ENCODE assay signal across 9 cellular contexts in the genomic region with DNA sequence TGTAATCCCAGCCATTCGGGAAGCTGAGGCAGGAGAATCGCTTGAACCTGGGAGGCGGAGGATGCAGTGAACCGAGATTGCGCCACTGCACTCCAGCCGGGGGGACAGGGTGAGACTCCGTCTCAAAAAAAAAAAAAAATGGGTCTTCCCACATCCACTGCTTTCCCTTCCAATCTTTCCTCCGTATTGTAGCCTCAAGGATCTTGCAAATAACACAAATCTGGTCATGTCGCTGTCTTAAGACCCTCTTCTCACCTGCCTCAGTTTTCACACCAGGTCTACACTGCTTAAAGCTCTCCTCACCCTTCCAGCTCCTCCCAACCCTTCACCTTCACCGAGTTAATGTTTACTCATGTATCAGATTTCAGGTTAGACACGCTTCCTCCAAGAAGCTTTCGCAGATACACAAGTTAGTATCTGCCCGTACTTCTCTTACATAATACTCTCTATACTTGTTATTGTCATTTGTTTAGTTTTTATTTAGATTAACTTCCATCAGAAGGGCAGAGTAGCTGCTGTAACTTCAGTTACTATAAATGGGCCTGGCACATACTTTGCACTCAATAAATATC. TPM values are rescaled to one million over a fixed set of nuclear protein-coding genes. Genes with fewer than 3 reads are reported as not detected.
A peak's percentile ranks its signal among the peaks of the same experiment; 100 is the strongest.
DNase-seq lines count a peak whose midpoint lies in the region; ATAC-seq and TF ChIP-seq lines count a peak whose summit lies in the region.
"Had no signal": no experiment of that assay in that cellular context is flagged by ENCODE, and none has a peak within 500 bp of the region (broad histone marks: within the 10 kb centered on the region; RNA-seq: fewer than 3 reads in every experiment).

No MANE protein-coding gene starts in this region.

- no peak for DNase-seq in CD4-positive, alpha-beta memory T cell
- DNase-seq in Karpas-422 (no peak), endodermal cell (no peak), osteoblast (ENCODE audit: insufficient read length, low spot score, missing footprints) (no peak), immature natural killer cell (no peak)
- DNase-seq in stimulated activated CD4-positive, alpha-beta T cell treated with anti-CD3 and anti-CD28 coated beads, Interleukin-2, amount 100 ng/mL, for 24 hours: no peak
- DNase-seq in activated CD8-positive, alpha-beta memory T cell treated with anti-CD3 and anti-CD28 coated beads, Interleukin-2, amount 10 ng/mL, durations not matched to agents 7 days and 5 days: no peak
- DNase-seq: occipital lobe had no signal

- H3K4me3 ChIP-seq in CD4-positive, alpha-beta memory T cell (ENCODE audit: low read length in 2 of 2): peak overlapping the region; percentile 63 to 86
- peak overlapping the region; percentile 98 for H3K4me3 ChIP-seq in Karpas-422 (ENCODE audit: low read length)
- H3K4me3 ChIP-seq in endodermal cell (ENCODE audit: low read length): peak overlapping the region; percentile 97
- H3K4me3 ChIP-seq in osteoblast (ENCODE audit: insufficient read depth, low read length): peak overlapping the region; percentile 99

- POLR2A ChIA-PET in CD4-positive, alpha-beta memory T cell (lab: Charles Lee; ENCODE audit: partially characterized antibody): interaction anchor here (2.1 kb wide), 1 partner anchor 24 kb away, joined by 16 read pairs; the partner anchor contains the start of gene HDHD2

- H3K4me3 Mint-ChIP-seq in CD4-positive, alpha-beta memory T cell: no peak overlapping the region
- H3K4me3 Mint-ChIP-seq in endodermal cell (no peak overlapping the region), immature natural killer cell (no peak overlapping the region)
- H3K4me3 Mint-ChIP-seq in activated CD8-positive, alpha-beta memory T cell treated with anti-CD3 and anti-CD28 coated beads, Interleukin-2, amount 10 ng/mL, durations not matched to agents 7 days and 5 days: no peak overlapping the region

- H3K27ac Mint-ChIP-seq in CD4-positive, alpha-beta memory T cell: no peak overlapping the region
- H3K27ac Mint-ChIP-seq in endodermal cell: no peak overlapping the region
- no peak overlapping the region for H3K27ac Mint-ChIP-seq in immature natural killer cell
- H3K27ac Mint-ChIP-seq in activated CD8-positive, alpha-beta memory T cell treated with anti-CD3 and anti-CD28 coated beads, Interleukin-2, amount 10 ng/mL, durations not matched to agents 7 days and 5 days: no peak overlapping the region

- no peak for ATAC-seq in HG03097 (IDR thresholded peaks at IDR 0.05; ENCODE audit: low FRiP score, unreplicated experiment)
- no peak for ATAC-seq in activated CD8-positive, alpha-beta memory T cell treated with anti-CD3 and anti-CD28 coated beads, Interleukin-2, amount 10 ng/mL, durations not matched to agents 7 days and 5 days

- H3K9me3 Mint-ChIP-seq in CD4-positive, alpha-beta memory T cell: no peaks in the 10 kb centered on the region
- H3K9me3 Mint-ChIP-seq in endodermal cell: peaks cover 4% of the 10 kb centered on the region
- no peaks in the 10 kb centered on the region for H3K9me3 Mint-ChIP-seq in immature natural killer cell
- H3K9me3 Mint-ChIP-seq in activated CD8-positive, alpha-beta memory T cell treated with anti-CD3 and anti-CD28 coated beads, Interleukin-2, amount 10 ng/mL, durations not matched to agents 7 days and 5 days (ENCODE audit: low read depth): no peaks in the 10 kb centered on the region

- no peaks in the 10 kb centered on the region for H3K27me3 Mint-ChIP-seq in CD4-positive, alpha-beta memory T cell
- H3K27me3 Mint-ChIP-seq in endodermal cell (ENCODE audit: insufficient read depth): peaks cover 4% of the 10 kb centered on the region
- peaks cover 7 to 12% (median 9%) of the 10 kb centered on the region in 3 donors for H3K27me3 Mint-ChIP-seq in immature natural killer cell (ENCODE audit: low read depth in 3 of 3)
- H3K27me3 Mint-ChIP-seq in activated CD8-positive, alpha-beta memory T cell treated with anti-CD3 and anti-CD28 coated beads, Interleukin-2, amount 10 ng/mL, durations not matched to agents 7 days and 5 days: no peaks in the 10 kb centered on the region

- H3K4me2 ChIP-seq in Karpas-422 (ENCODE audit: low read depth, low read length, poor library complexity, severe bottlenecking) (peak overlapping the region; percentile 94), osteoblast (ENCODE audit: insufficient read depth, low read length) (peak overlapping the region; percentile 76)

- CTCF ChIA-PET in CD4-positive, alpha-beta memory T cell (lab: Charles Lee; ENCODE audit: partially characterized antibody): interaction anchor here (1.3 to 1.4 kb wide), 2 partner anchors 30 to 75 kb away, joined by 3 to 5 read pairs; no protein-coding TSS in a partner anchor
- CTCF ChIA-PET in activated CD8-positive, alpha-beta memory T cell treated with anti-CD3 and anti-CD28 coated beads, Interleukin-2, amount 10 ng/mL, durations not matched to agents 7 days and 5 days (lab: Charles Lee): no interaction called here

- H2AFZ ChIP-seq in Karpas-422 (ENCODE audit: low read length) (no peak overlapping the region), osteoblast (ENCODE audit: low read length) (no peak overlapping the region)

- intact Hi-C loops in CD4-positive, alpha-beta memory T cell (cut with micrococcal nuclease): no loop called here

- no peaks in the 10 kb centered on the region for H3K9me2 ChIP-seq in Karpas-422 (replicated peaks; ENCODE audit: insufficient read depth, low read length)

- H3K27me3 ChIP-seq in CD4-positive, alpha-beta memory T cell (ENCODE audit: insufficient read depth, low read length): no peaks in the 10 kb centered on the region
- H3K27me3 ChIP-seq in Karpas-422 (ENCODE audit: low read length): no peaks in the 10 kb centered on the region
- no peaks in the 10 kb centered on the region for H3K27me3 ChIP-seq in endodermal cell (ENCODE audit: control insufficient read depth, insufficient read depth, low read length, poor library complexity, severe bottlenecking)
- no peaks in the 10 kb centered on the region for H3K27me3 ChIP-seq in osteoblast (ENCODE audit: insufficient read depth, low read length)

- H3K4me1 ChIP-seq in CD4-positive, alpha-beta memory T cell (ENCODE audit: insufficient read depth, low read length): peaks cover 32% of the 10 kb centered on the region
- H3K4me1 ChIP-seq in Karpas-422 (ENCODE audit: low read length): peaks cover 32% of the 10 kb centered on the region
- no peaks in the 10 kb centered on the region for H3K4me1 ChIP-seq in endodermal cell (ENCODE audit: control insufficient read depth, insufficient read depth, low read length)
- peaks cover 7% of the 10 kb centered on the region for H3K4me1 ChIP-seq in osteoblast (ENCODE audit: insufficient read depth, low read length)

- peak overlapping the region; percentile 95 for H3K9ac ChIP-seq in Karpas-422 (ENCODE audit: low read length)
- no peak overlapping the region for H3K9ac ChIP-seq in endodermal cell (ENCODE audit: extremely low read depth, low read length, poor library complexity, severe bottlenecking)

- no peaks in the 10 kb centered on the region for H3K36me3 ChIP-seq in CD4-positive, alpha-beta memory T cell (ENCODE audit: insufficient read depth, low read length)
- H3K36me3 ChIP-seq in Karpas-422 (ENCODE audit: insufficient read depth, low read length): peaks cover 7% of the 10 kb centered on the region
- H3K36me3 ChIP-seq in endodermal cell (ENCODE audit: control insufficient read depth, insufficient read depth, low read length): peaks cover 13% of the 10 kb centered on the region
- no peaks in the 10 kb centered on the region for H3K36me3 ChIP-seq in osteoblast (ENCODE audit: insufficient read depth, low read length)

- 86 to 96% methylated on average over 9 to 13 of the region's 13 CpGs for WGBS in endodermal cell (ENCODE audit: insufficient coverage in 1 of 2, insufficient read length in 1 of 2), 2 experiments

- TF ChIP-seq CTCF in endodermal cell (conservative IDR thresholded peaks at IDR 0.05) (no peak), osteoblast (IDR thresholded peaks at IDR 0.05; ENCODE audit: extremely low read depth, low read depth, low read length) (no peak)

- H3K9me3 ChIP-seq in CD4-positive, alpha-beta memory T cell (ENCODE audit: control insufficient read depth in 1 of 2, low read length in 2 of 2): no peaks in the 10 kb centered on the region
- H3K9me3 ChIP-seq in Karpas-422 (ENCODE audit: low read length) (no peaks in the 10 kb centered on the region), endodermal cell (ENCODE audit: control insufficient read depth, low read length) (no peaks in the 10 kb centered on the region), osteoblast (ENCODE audit: low read depth, low read length) (no peaks in the 10 kb centered on the region)

- H3K36me3 Mint-ChIP-seq in CD4-positive, alpha-beta memory T cell: peaks cover 0 to 4% of the 10 kb centered on the region in 2 donors
- H3K36me3 Mint-ChIP-seq in endodermal cell (ENCODE audit: low read depth) (no peaks in the 10 kb centered on the region), immature natural killer cell (no peaks in the 10 kb centered on the region)
- peaks cover 3% of the 10 kb centered on the region for H3K36me3 Mint-ChIP-seq in activated CD8-positive, alpha-beta memory T cell treated with anti-CD3 and anti-CD28 coated beads, Interleukin-2, amount 10 ng/mL, durations not matched to agents 7 days and 5 days

- H3K27ac ChIP-seq in CD4-positive, alpha-beta memory T cell (ENCODE audit: low read depth, low read length): no peak overlapping the region
- peak overlapping the region; percentile 14; the same call in 1 of the 2 replicates for H3K27ac ChIP-seq in Karpas-422 (ENCODE audit: low read length)
- H3K27ac ChIP-seq in endodermal cell (ENCODE audit: low read depth, low read length): no peak overlapping the region
- H3K27ac ChIP-seq in osteoblast (ENCODE audit: low read depth, low read length): peak overlapping the region; percentile 89

- peaks cover 5 to 10% (median 6%) of the 10 kb centered on the region in 4 donors for H3K4me1 Mint-ChIP-seq in CD4-positive, alpha-beta memory T cell
- peaks cover 2% of the 10 kb centered on the region for H3K4me1 Mint-ChIP-seq in endodermal cell
- peaks cover 3 to 6% of the 10 kb centered on the region in 2 donors for H3K4me1 Mint-ChIP-seq in immature natural killer cell
- H3K4me1 Mint-ChIP-seq in activated CD8-positive, alpha-beta memory T cell treated with anti-CD3 and anti-CD28 coated beads, Interleukin-2, amount 10 ng/mL, durations not matched to agents 7 days and 5 days: peaks cover 5% of the 10 kb centered on the region

- peaks cover 65% of the 10 kb centered on the region for H3K79me2 ChIP-seq in Karpas-422 (ENCODE audit: low read length)
- H3K79me2 ChIP-seq in osteoblast (ENCODE audit: insufficient read depth, low read length): peaks cover 67% of the 10 kb centered on the region

- H4K20me1 ChIP-seq in Karpas-422 (ENCODE audit: insufficient read depth, low read depth, low read length) (peaks cover 5% of the 10 kb centered on the region; the same call in 1 of the 2 replicates), osteoblast (ENCODE audit: insufficient read depth, low read length) (peaks cover 27% of the 10 kb centered on the region)

RNA-seq across cellular contexts. Expression of gene IER3IP1, which starts 1.5 kb away (rescaled TPM):
- 1 to 10 TPM; 7.8 to 9.0 TPM for total RNA-seq in CD4-positive, alpha-beta memory T cell
- 10 to 100 TPM; 17.3 to 30.9 TPM for polyA plus RNA-seq in CD4-positive, alpha-beta memory T cell
- total RNA-seq in Karpas-422 (2014; rRNA removed; shearing (Covaris generic); ENCODE audit: low replicate concordance): 32.2 and 32.9 TPM in 2 replicates
- total RNA-seq in endodermal cell (10 to 100 TPM in 1 of 2 donors, 1 to 10 TPM in 1; 6.1 to 10.3 TPM), osteoblast (18.5 and 20.6 TPM in 2 replicates)
- polyA plus RNA-seq in endodermal cell (2013, experiment 1 of 2): 21.7 TPM
- polyA plus RNA-seq in endodermal cell (2013, experiment 2 of 2): 20.7 TPM
- polyA plus RNA-seq in immature natural killer cell: 10 to 100 TPM; 17.1 to 40.9 (median 23.6) TPM
- 10 to 100 TPM in 1 of 2 experiments, 1 to 10 TPM in 1; 8.5 to 10.3 TPM for total RNA-seq in activated CD8-positive, alpha-beta memory T cell treated with anti-CD3 and anti-CD28 coated beads, Interleukin-2, amount 10 ng/mL, durations not matched to agents 7 days and 5 days

RNA-seq across cellular contexts. Expression of gene HDHD2, which starts 24.3 kb away (rescaled TPM):
- total RNA-seq in CD4-positive, alpha-beta memory T cell: 10 to 100 TPM; 34.2 to 36.5 TPM
- polyA plus RNA-seq in CD4-positive, alpha-beta memory T cell: 10 to 100 TPM; 40.5 to 62.6 TPM
- total RNA-seq in Karpas-422 (2014; rRNA removed; shearing (Covaris generic); ENCODE audit: low replicate concordance): 39.2 and 42.9 TPM in 2 replicates
- total RNA-seq in endodermal cell: 10 to 100 TPM; 53.6 to 76.8 TPM
- 61.6 TPM for polyA plus RNA-seq in endodermal cell (2013, experiment 1 of 2)
- polyA plus RNA-seq in endodermal cell (2013, experiment 2 of 2): 58.7 TPM
- total RNA-seq in osteoblast: 17.4 and 19.4 TPM in 2 replicates
- polyA plus RNA-seq in immature natural killer cell: 10 to 100 TPM; 39.7 to 69.1 (median 55.4) TPM
- total RNA-seq in activated CD8-positive, alpha-beta memory T cell treated with anti-CD3 and anti-CD28 coated beads, Interleukin-2, amount 10 ng/mL, durations not matched to agents 7 days and 5 days: 10 to 100 TPM; 32.6 to 33.4 TPM

Comparison
In these comparisons a context has a peak if more than half of its experiments do, and no peak if none do; other contexts are left out.
1. H3K27ac ChIP-seq: peak in Karpas-422 (single experiment) and osteoblast (single experiment); none in CD4-positive, alpha-beta memory T cell (single experiment) and endodermal cell (single experiment).
2. Peak in every context shown above with its lines, with median percentiles within 50 percentile points of each other: H3K4me3 ChIP-seq.